In the genomic region with DNA sequence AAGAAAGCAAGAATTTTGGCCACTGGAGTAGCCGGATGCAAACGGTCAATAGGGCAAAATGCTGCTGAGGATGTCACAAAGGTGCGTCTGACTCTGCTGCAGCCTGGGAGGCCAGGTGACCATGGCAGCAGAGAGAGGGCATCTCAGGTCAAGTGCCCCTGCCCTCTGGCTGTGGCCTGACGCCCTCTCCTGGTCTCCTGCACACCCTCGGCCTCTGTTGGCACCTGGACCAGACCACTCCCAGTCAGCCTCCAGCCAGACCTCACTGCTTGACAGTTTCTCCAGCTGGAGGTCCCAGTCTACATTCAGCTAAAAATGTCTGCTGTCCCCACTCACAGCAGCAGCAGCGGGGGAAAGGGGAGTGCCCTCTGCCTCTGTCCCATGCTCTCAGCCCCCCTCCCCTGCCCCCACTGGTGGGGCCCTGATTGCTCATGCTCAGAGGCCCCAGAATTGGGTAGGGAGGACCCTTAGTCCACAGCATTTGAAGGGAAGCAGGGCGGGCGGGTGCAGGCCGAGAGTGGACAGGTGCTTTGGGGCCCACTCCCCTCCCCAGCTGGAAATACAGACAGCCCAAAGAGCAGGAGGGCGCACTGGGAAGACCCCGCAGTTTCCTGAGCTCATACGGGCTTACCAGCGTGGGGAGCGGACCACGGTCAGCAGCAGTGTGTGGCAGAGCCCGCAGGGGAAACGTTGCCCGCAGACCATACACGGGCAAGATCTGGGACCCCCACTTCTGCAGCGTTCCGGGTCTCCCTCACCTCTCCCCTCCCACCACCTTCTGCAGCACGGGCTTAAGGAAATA, we compare ENCODE assay signal across 9 cellular contexts. TPM values are rescaled to one million over a fixed set of nuclear protein-coding genes. Genes with fewer than 3 reads are reported as not detected.
DNase-seq lines count a peak whose midpoint lies in the region; TF ChIP-seq lines count a peak whose summit lies in the region.
"Had no signal": no experiment of that assay in that cellular context is flagged by ENCODE, and none has a peak within 500 bp of the region (broad histone marks: within the 10 kb centered on the region; RNA-seq: fewer than 3 reads in every experiment).

No MANE protein-coding gene starts in this region.

- TF ChIP-seq CTCF in glutamatergic neuron (IDR thresholded peaks at IDR 0.05; ENCODE audit: partially characterized antibody, unreplicated experiment) (no peak), progenitor cell of endocrine pancreas (IDR thresholded peaks at IDR 0.05; ENCODE audit: unreplicated experiment) (no peak)

- no peak for DNase-seq in activated CD4-positive, alpha-beta T cell treated with anti-CD3 and anti-CD28 coated beads, Interleukin-2, amount 10 ng/mL, durations not matched to agents 24 days and 14 days
- no peak for DNase-seq in activated CD4-positive, alpha-beta T cell treated with anti-CD3 and anti-CD28 coated beads for 1 hour
- DNase-seq in NCI-H146 treated with DMSO at 0.1 percent for 48 hours (lab: John Stamatoyannopoulos, UW; ENCODE audit: unreplicated experiment) = peak; percentile 18
- peak; percentile 24 for DNase-seq in glutamatergic neuron
- no peak for DNase-seq in progenitor cell of endocrine pancreas (ENCODE audit: low spot score, unreplicated experiment)
- no peak for DNase-seq in AG08395 (ENCODE audit: low spot score)
- no peak for DNase-seq in DMS114 treated with DMSO at 0.1 percent for 48 hours (lab: John Stamatoyannopoulos, UW; ENCODE audit: unreplicated experiment)
- DNase-seq in NCI-H345 treated with DMSO at 0.1 percent for 48 hours (lab: John Stamatoyannopoulos, UW; ENCODE audit: unreplicated experiment) = no peak

- H3K27me3 Mint-ChIP-seq in activated CD4-positive, alpha-beta T cell treated with anti-CD3 and anti-CD28 coated beads, Interleukin-2, amount 10 ng/mL, durations not matched to agents 24 days and 14 days = peaks cover 39% of the 10 kb centered on the region
- H3K27me3 Mint-ChIP-seq in glutamatergic neuron (ENCODE audit: unreplicated experiment) (peaks cover 15% of the 10 kb centered on the region), progenitor cell of endocrine pancreas (peaks cover 17% of the 10 kb centered on the region)

- H3K27ac Mint-ChIP-seq in activated CD4-positive, alpha-beta T cell treated with anti-CD3 and anti-CD28 coated beads, Interleukin-2, amount 10 ng/mL, durations not matched to agents 24 days and 14 days = no peak overlapping the region
- H3K27ac Mint-ChIP-seq in glutamatergic neuron (ENCODE audit: unreplicated experiment) (peak overlapping the region; percentile 22), progenitor cell of endocrine pancreas (no peak overlapping the region)
- H3K27ac Mint-ChIP-seq: activated T-helper 1 cell treated with anti-CD3 and anti-CD28 coated beads, Interleukin-12 subunit alpha, Interleukin-12 subunit beta, Interleukin-2, Interleukin-4 antibody, amounts not matched to agents 30 ng/mL and 10 ng/mL and 1 ng/mL, durations not matched to agents 14 hours and 24 hours and 36 hours had no signal

- intact Hi-C loops in activated CD4-positive, alpha-beta T cell treated with anti-CD3 and anti-CD28 coated beads, Interleukin-2, amount 10 ng/mL, durations not matched to agents 24 days and 14 days (cut with micrococcal nuclease) = loop anchor here (2.0 to 10.0 kb wide), 2 partner anchors 51 to 187 kb away; partner anchors contain the start of gene DUSP8

- H3K36me3 Mint-ChIP-seq in activated CD4-positive, alpha-beta T cell treated with anti-CD3 and anti-CD28 coated beads, Interleukin-2, amount 10 ng/mL, durations not matched to agents 24 days and 14 days (ENCODE audit: low read depth) = no peaks in the 10 kb centered on the region
- H3K36me3 Mint-ChIP-seq in glutamatergic neuron (ENCODE audit: unreplicated experiment) (no peaks in the 10 kb centered on the region), progenitor cell of endocrine pancreas (ENCODE audit: insufficient read depth) (no peaks in the 10 kb centered on the region)

- H3K9me3 Mint-ChIP-seq in activated CD4-positive, alpha-beta T cell treated with anti-CD3 and anti-CD28 coated beads, Interleukin-2, amount 10 ng/mL, durations not matched to agents 24 days and 14 days = no peaks in the 10 kb centered on the region
- H3K9me3 Mint-ChIP-seq in glutamatergic neuron (ENCODE audit: unreplicated experiment) (peaks cover 13% of the 10 kb centered on the region), progenitor cell of endocrine pancreas (ENCODE audit: low read depth) (no peaks in the 10 kb centered on the region)
- H3K9me3 Mint-ChIP-seq: activated T-helper 1 cell treated with anti-CD3 and anti-CD28 coated beads, Interleukin-12 subunit alpha, Interleukin-12 subunit beta, Interleukin-2, Interleukin-4 antibody, amounts not matched to agents 30 ng/mL and 10 ng/mL and 1 ng/mL, durations not matched to agents 14 hours and 24 hours and 36 hours had no signal

- peak overlapping the region; percentile 7 for H3K4me3 Mint-ChIP-seq in activated CD4-positive, alpha-beta T cell treated with anti-CD3 and anti-CD28 coated beads, Interleukin-2, amount 10 ng/mL, durations not matched to agents 24 days and 14 days
- H3K4me3 Mint-ChIP-seq in glutamatergic neuron (ENCODE audit: unreplicated experiment) (peak overlapping the region; percentile 81), progenitor cell of endocrine pancreas (ENCODE audit: low read depth) (peak overlapping the region; percentile 68)

- peaks cover 12% of the 10 kb centered on the region for H3K4me1 Mint-ChIP-seq in activated CD4-positive, alpha-beta T cell treated with anti-CD3 and anti-CD28 coated beads, Interleukin-2, amount 10 ng/mL, durations not matched to agents 24 days and 14 days
- H3K4me1 Mint-ChIP-seq in glutamatergic neuron (ENCODE audit: low read depth, unreplicated experiment) (peaks cover 6% of the 10 kb centered on the region), progenitor cell of endocrine pancreas (ENCODE audit: low read depth) (peaks cover 9% of the 10 kb centered on the region)

RNA-seq across cellular contexts. Expression of gene BRSK2, which starts 1.6 kb away (rescaled TPM):
- total RNA-seq in activated CD4-positive, alpha-beta T cell treated with anti-CD3 and anti-CD28 coated beads, Interleukin-2, amount 10 ng/mL, durations not matched to agents 24 days and 14 days = 0.84 and 0.97 TPM in 2 replicates
- total RNA-seq in glutamatergic neuron (ENCODE audit: unreplicated experiment) (207 TPM), progenitor cell of endocrine pancreas (49.2 and 53.2 TPM in 2 replicates)

Comparison
In these comparisons a context has a peak if more than half of its experiments do, and no peak if none do; other contexts are left out.
1. DNase-seq: peak in NCI-H146 treated with DMSO at 0.1 percent for 48 hours (single experiment) and glutamatergic neuron (single experiment); none in activated CD4-positive, alpha-beta T cell treated with anti-CD3 and anti-CD28 coated beads, Interleukin-2, amount 10 ng/mL, durations not matched to agents 24 days and 14 days (single experiment), activated CD4-positive, alpha-beta T cell treated with anti-CD3 and anti-CD28 coated beads for 1 hour (single experiment), progenitor cell of endocrine pancreas (single experiment), AG08395 (single experiment), DMS114 treated with DMSO at 0.1 percent for 48 hours (single experiment) and NCI-H345 treated with DMSO at 0.1 percent for 48 hours (single experiment).
2. H3K4me3 Mint-ChIP-seq: peak in every context shown above with its lines; median percentile 81 in glutamatergic neuron; 68 in progenitor cell of endocrine pancreas; 7 in activated CD4-positive, alpha-beta T cell treated with anti-CD3 and anti-CD28 coated beads, Interleukin-2, amount 10 ng/mL, durations not matched to agents 24 days and 14 days.
3. RNA of gene BRSK2, which starts 1.6 kb away (total RNA-seq): 207 TPM in glutamatergic neuron (single experiment) and 49.2 to 53.2 TPM in progenitor cell of endocrine pancreas; 0.84 to 0.97 TPM in activated CD4-positive, alpha-beta T cell treated with anti-CD3 and anti-CD28 coated beads, Interleukin-2, amount 10 ng/mL, durations not matched to agents 24 days and 14 days; every median in the first group is over 10 times any median in the second.